Comparison of ENCODE assay signal across 28 cellular contexts in the genomic region with DNA sequence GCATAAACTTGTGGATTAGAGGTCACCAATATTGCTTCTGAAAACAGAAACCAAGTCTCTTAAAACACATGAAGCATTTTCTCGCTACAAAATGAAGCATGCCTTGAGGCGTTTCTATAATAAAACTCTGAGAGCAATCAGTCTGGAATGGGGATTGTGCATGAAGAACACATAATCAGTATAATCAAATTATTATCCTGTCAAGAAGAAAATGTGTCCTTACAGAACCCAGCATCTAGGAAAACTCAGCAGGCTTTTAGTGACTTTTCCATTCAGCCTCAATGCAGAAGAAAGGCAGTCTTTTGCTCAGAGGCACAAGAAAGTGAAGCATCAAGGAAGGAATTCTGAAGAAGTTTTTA.
DNase-seq lines count a peak whose midpoint lies in the region; ATAC-seq and TF ChIP-seq lines count a peak whose summit lies in the region.
"Had no signal": no experiment of that assay in that cellular context is flagged by ENCODE, and none has a peak within 500 bp of the region (broad histone marks: within the 10 kb centered on the region; RNA-seq: fewer than 3 reads in every experiment).

No MANE protein-coding gene starts in this region.

- H3K9me3 Mint-ChIP-seq in HFFc6 (no peaks in the 10 kb centered on the region), type B pancreatic cell (no peaks in the 10 kb centered on the region)

- H3K9me3 ChIP-seq in adipocyte (ENCODE audit: control insufficient read depth, low read length) (no peaks in the 10 kb centered on the region), hepatocyte (ENCODE audit: low read depth) (no peaks in the 10 kb centered on the region)
- H3K9me3 ChIP-seq: ovary, right atrium auricular region had no signal

- no peaks in the 10 kb centered on the region for H4K20me1 ChIP-seq in hepatocyte (ENCODE audit: insufficient read depth, poor library complexity, severe bottlenecking)

- H3K27me3 Mint-ChIP-seq in HFFc6 (ENCODE audit: insufficient read depth) (no peaks in the 10 kb centered on the region), type B pancreatic cell (no peaks in the 10 kb centered on the region)
- H3K27me3 Mint-ChIP-seq: activated CD4-positive, alpha-beta T cell treated with anti-CD3 and anti-CD28 coated beads, Interleukin-2, amount 10 ng/mL, durations not matched to agents 24 days and 14 days; central memory CD8-positive, alpha-beta T cell; naive thymus-derived CD8-positive, alpha-beta T cell had no signal

- TF ChIP-seq CTCF in HFFc6 (IDR thresholded peaks at IDR 0.05) (no peak), hepatocyte (IDR thresholded peaks at IDR 0.05; ENCODE audit: poor library complexity) (no peak), type B pancreatic cell (conservative IDR thresholded peaks at IDR 0.05) (no peak)

- H3K27ac Mint-ChIP-seq in HFFc6, result peak overlapping the region; percentile 81
- peak overlapping the region; percentile 80 for H3K27ac Mint-ChIP-seq in type B pancreatic cell
- H3K27ac Mint-ChIP-seq: activated CD4-positive, alpha-beta T cell treated with anti-CD3 and anti-CD28 coated beads, Interleukin-2, amount 10 ng/mL, durations not matched to agents 24 days and 14 days; activated T-cell treated with anti-CD3 and anti-CD28 coated beads, Interleukin-2, amount 50 U/mL, for 72 hours; CD8-positive, alpha-beta T cell; naive thymus-derived CD8-positive, alpha-beta T cell had no signal

- peak overlapping the region; percentile 57 for H3K4me2 ChIP-seq in hepatocyte

- peaks cover 21% of the 10 kb centered on the region for H3K4me1 Mint-ChIP-seq in HFFc6 (ENCODE audit: low read depth)
- peaks cover 10% of the 10 kb centered on the region for H3K4me1 Mint-ChIP-seq in type B pancreatic cell (ENCODE audit: unreplicated experiment)
- H3K4me1 Mint-ChIP-seq: activated CD4-positive, alpha-beta T cell treated with anti-CD3 and anti-CD28 coated beads, Interleukin-2, amount 10 ng/mL, durations not matched to agents 24 days and 14 days; central memory CD8-positive, alpha-beta T cell; naive thymus-derived CD8-positive, alpha-beta T cell had no signal

- H3K4me3 ChIP-seq in adipocyte (ENCODE audit: low read length) (no peak overlapping the region), hepatocyte (no peak overlapping the region)
- H3K4me3 ChIP-seq: heart right ventricle, ovary, right atrium auricular region had no signal

- H3K4me3 Mint-ChIP-seq in HFFc6 (peak overlapping the region; percentile 86), type B pancreatic cell (peak overlapping the region; percentile 38)
- H3K4me3 Mint-ChIP-seq: activated CD4-positive, alpha-beta T cell treated with anti-CD3 and anti-CD28 coated beads, Interleukin-2, amount 10 ng/mL, durations not matched to agents 24 days and 14 days; activated T-cell treated with anti-CD3 and anti-CD28 coated beads, Interleukin-2, amount 50 U/mL, for 72 hours; CD8-positive, alpha-beta T cell; central memory CD8-positive, alpha-beta T cell; naive thymus-derived CD8-positive, alpha-beta T cell had no signal

- H3K79me2 ChIP-seq in hepatocyte, result no peaks in the 10 kb centered on the region

- WGBS in hepatocyte (ENCODE audit: low lambda C conversion rate, missing lambda C conversion rate), result 75% methylated on average over 2 of the region's 2 CpGs

- ATAC-seq in GM19351 (IDR thresholded peaks at IDR 0.05; ENCODE audit: unreplicated experiment), result no peak
- ATAC-seq: activated T-cell treated with anti-CD3 and anti-CD28 coated beads, Interleukin-2, amount 50 U/mL, for 72 hours; CD8-positive, alpha-beta T cell; heart right ventricle; left lobe of liver; naive thymus-derived CD8-positive, alpha-beta T cell had no signal

- H3K4me1 ChIP-seq in adipocyte (ENCODE audit: control insufficient read depth, insufficient read depth, low read length), result no peaks in the 10 kb centered on the region
- H3K4me1 ChIP-seq in hepatocyte (ENCODE audit: insufficient read depth), result no peaks in the 10 kb centered on the region
- H3K4me1 ChIP-seq: heart right ventricle, right atrium auricular region had no signal

- H3K9me2 ChIP-seq in hepatocyte (replicated peaks; ENCODE audit: insufficient read depth), result no peaks in the 10 kb centered on the region

- H3K36me3 ChIP-seq in adipocyte (ENCODE audit: control insufficient read depth, insufficient read depth, low read length, severe bottlenecking), result no peaks in the 10 kb centered on the region
- no peaks in the 10 kb centered on the region for H3K36me3 ChIP-seq in hepatocyte (replicated peaks; ENCODE audit: insufficient read depth, low read depth)
- H3K36me3 ChIP-seq: heart right ventricle, ovary, right atrium auricular region, WERI-Rb-1 had no signal

- H3K9ac ChIP-seq in adipocyte (ENCODE audit: low read length), result no peak overlapping the region

- no peaks in the 10 kb centered on the region for H3K27me3 ChIP-seq in adipocyte (replicated peaks; ENCODE audit: control insufficient read depth, insufficient read depth, low read length)
- no peaks in the 10 kb centered on the region for H3K27me3 ChIP-seq in hepatocyte
- H3K27me3 ChIP-seq: heart right ventricle, ovary, right atrium auricular region had no signal

- DNase-seq in HFFc6 (peak; percentile 62), adipocyte (ENCODE audit: low read depth) (peak; percentile 86), hepatocyte (ENCODE audit: low spot score) (no peak), type B pancreatic cell (ENCODE audit: extremely low spot score, unreplicated experiment) (no peak), HT-29 (ENCODE audit: low spot score) (no peak), CD1c-positive myeloid dendritic cell (ENCODE audit: extremely low spot score) (no peak)
- DNase-seq: activated CD4-positive, alpha-beta T cell treated with anti-CD3 and anti-CD28 coated beads, Interleukin-2, amount 10 ng/mL, durations not matched to agents 24 days and 14 days; activated naive CD4-positive, alpha-beta T cell treated with anti-CD3 and anti-CD28 coated beads, Interleukin-2, amount 50 U/mL, for 16 hours; activated T-cell treated with anti-CD3 and anti-CD28 coated beads, Interleukin-2, amount 50 U/mL, for 72 hours; aorta; CD8-positive, alpha-beta T cell; DMS153; heart right ventricle; KBM-7; MV-4-11; naive thymus-derived CD8-positive, alpha-beta T cell; NCI-H1694; NCI-H526 treated with DMSO at 0.1 percent for 48 hours; ovary; stimulated activated CD4-positive, alpha-beta T cell treated with anti-CD3 and anti-CD28 coated beads, Interleukin-12 subunit alpha, Interleukin-12 subunit beta, amount 100 ng/mL, for 4 hours; stimulated activated CD4-positive, alpha-beta T cell treated with anti-CD3 and anti-CD28 coated beads, Interleukin-4, amount 100 ng/mL, for 24 hours; stimulated activated naive CD4-positive, alpha-beta T cell; T-helper 9 cell; WERI-Rb-1 had no signal

- H3K36me3 Mint-ChIP-seq in HFFc6 (ENCODE audit: low read depth) (no peaks in the 10 kb centered on the region), type B pancreatic cell (no peaks in the 10 kb centered on the region)
- H3K36me3 Mint-ChIP-seq: CD8-positive, alpha-beta T cell had no signal

- H2AFZ ChIP-seq in hepatocyte, result no peak overlapping the region

- H3K27ac ChIP-seq in hepatocyte, result peak overlapping the region; percentile 34
- H3K27ac ChIP-seq: heart right ventricle, ovary, right atrium auricular region, WERI-Rb-1 had no signal

Comparison
In these comparisons a context has a peak if more than half of its experiments do, and no peak if none do; other contexts are left out.
1. DNase-seq: peak in HFFc6 (single experiment) and adipocyte (single experiment); none in hepatocyte (single experiment), type B pancreatic cell (single experiment), HT-29 (single experiment) and CD1c-positive myeloid dendritic cell (single experiment).